11 cellular contexts compared by ENCODE assay signal in the genomic region with DNA sequence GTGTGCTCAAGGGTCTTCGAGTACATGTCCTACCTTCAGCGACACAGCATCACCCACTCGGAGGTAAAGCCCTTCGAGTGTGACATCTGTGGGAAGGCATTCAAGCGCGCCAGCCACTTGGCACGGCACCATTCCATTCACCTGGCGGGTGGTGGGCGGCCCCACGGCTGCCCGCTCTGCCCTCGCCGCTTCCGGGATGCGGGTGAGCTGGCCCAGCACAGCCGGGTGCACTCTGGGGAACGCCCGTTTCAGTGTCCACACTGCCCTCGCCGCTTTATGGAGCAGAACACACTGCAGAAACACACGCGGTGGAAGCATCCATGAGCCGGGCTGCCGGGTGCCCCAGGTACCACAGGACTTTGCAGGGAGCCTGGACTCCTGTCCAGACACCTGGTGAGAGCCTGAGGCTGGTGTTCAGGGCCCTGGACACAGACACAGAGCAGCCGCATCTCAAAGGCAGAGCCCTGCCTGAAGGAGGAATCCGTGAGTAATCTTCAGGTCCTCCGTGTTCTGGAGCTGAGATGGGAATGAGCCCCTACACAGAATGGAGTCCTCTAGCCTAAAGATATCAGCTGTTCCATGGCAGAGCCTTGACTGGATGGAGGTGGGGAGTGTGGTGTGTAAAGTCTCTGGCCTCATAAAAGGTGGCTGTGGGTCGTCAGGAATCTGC. TPM values are rescaled to one million over a fixed set of nuclear protein-coding genes. Genes with fewer than 3 reads are reported as not detected.
DNase-seq lines count a peak whose midpoint lies in the region; ATAC-seq, FAIRE-seq and TF ChIP-seq lines count a peak whose summit lies in the region.
"Had no signal": no experiment of that assay in that cellular context is flagged by ENCODE, and none has a peak within 500 bp of the region (broad histone marks: within the 10 kb centered on the region; RNA-seq: fewer than 3 reads in every experiment).

No MANE protein-coding gene starts in this region.

- no peak overlapping the region for H2AFZ ChIP-seq in HCT116 (ENCODE audit: low read depth, low read length, poor library complexity, severe bottlenecking)
- no peak overlapping the region for H2AFZ ChIP-seq in HepG2 (ENCODE audit: low read length)

- TSS peak; percentile 46 for BruUV-seq in HCT116 (replicated peaks; lab: Mats Ljungman, UMichigan)
- TSS peak; percentile 67 for BruUV-seq in HepG2 (replicated peaks; lab: Mats Ljungman, UMichigan)

- H3K9ac ChIP-seq in HCT116 (ENCODE audit: low read length) (peak overlapping the region; percentile 99), HepG2 (ENCODE audit: insufficient read depth, low read depth, low read length) (peak overlapping the region; percentile 84)

- H3K4me1 Mint-ChIP-seq in activated T-helper 2 cell treated with anti-CD3 and anti-CD28 coated beads, Interferon-gamma antibody, Interleukin-2, Interleukin-4, amounts not matched to agents 10 μg/mL and 5 μg/mL and 100 μg/mL, durations not matched to agents 14 hours and 24 hours and 36 hours (ENCODE audit: low read depth), result peaks cover 39% of the 10 kb centered on the region

- no peak for TF ChIP-seq POLR2A in HCT116 (IDR thresholded peaks at IDR 0.05; ENCODE audit: borderline replicate concordance, extremely low read depth, insufficient read depth, insufficient read length)
- no peak for TF ChIP-seq POLR2A in HepG2 (IDR thresholded peaks at IDR 0.05; ENCODE audit: insufficient read depth in 1 of 2, low read depth in 2 of 2, low read length in 2 of 2)
- TF ChIP-seq POLR2A in lower leg skin (IDR thresholded peaks at IDR 0.05), result no peak

- peak overlapping the region; percentile 96 for H3K27ac ChIP-seq in HCT116 (ENCODE audit: low read depth, low read length)
- H3K27ac ChIP-seq in HepG2 (ENCODE audit: extremely low read length, insufficient read depth, low read length), result no peak overlapping the region

- TF ChIP-seq CTCF in AG10803 (conservative IDR thresholded peaks at IDR 0.05; ENCODE audit: low read length), result no peak
- no peak for TF ChIP-seq CTCF in HCT116 (IDR thresholded peaks at IDR 0.05 in 2 of 3, conservative IDR thresholded peaks at IDR 0.05 in 1 of 3; ENCODE audit: borderline replicate concordance in 1 of 3, insufficient read depth in 1 of 3, low read depth in 2 of 3, low read length in 2 of 3)
- TF ChIP-seq CTCF in HepG2 (CRISPR knock-in tag; IDR thresholded peaks at IDR 0.05), result no peak
- TF ChIP-seq CTCF in lower leg skin (IDR thresholded peaks at IDR 0.05), result no peak

- TF ChIP-seq EP300 in HepG2 (IDR thresholded peaks at IDR 0.05; ENCODE audit: low read depth in 2 of 2, low read length in 2 of 2) (no peak), HepG2 (CRISPR knock-in tag; IDR thresholded peaks at IDR 0.05; ENCODE audit: borderline replicate concordance) (no peak)

- H3K4me3 Mint-ChIP-seq in activated T-helper 2 cell treated with anti-CD3 and anti-CD28 coated beads, Interferon-gamma antibody, Interleukin-2, Interleukin-4, amounts not matched to agents 10 μg/mL and 5 μg/mL and 100 μg/mL, durations not matched to agents 14 hours and 24 hours and 36 hours (ENCODE audit: low read depth), result peak overlapping the region; percentile 92

- H3K9me3 ChIP-seq in HCT116 (ENCODE audit: control insufficient read depth in 1 of 2, insufficient read depth in 1 of 2, low read depth in 1 of 2, low read length in 2 of 2) (no peaks in the 10 kb centered on the region), HepG2 (ENCODE audit: low read length) (no peaks in the 10 kb centered on the region)

- H3K27me3 ChIP-seq in HCT116 (ENCODE audit: insufficient read depth, low read length) (no peaks in the 10 kb centered on the region), HepG2 (ENCODE audit: control insufficient read depth in 1 of 2, insufficient read depth in 2 of 2, low read length in 2 of 2) (no peaks in the 10 kb centered on the region; a peak in 1 of 5 replicates)

- no peak for FAIRE-seq in HepG2 (lab: Jason Lieb, UNC)

- POLR2A ChIA-PET in HCT116 (lab: Charles Lee), result interaction anchor here (1.4 kb wide), 1 partner anchor 10 kb away, joined by 3 read pairs; a partner anchor contains a TSS
- POLR2A ChIA-PET in HepG2 (lab: Yijun Ruan, JAX), result interaction anchor here (2.4 kb wide), 1 partner anchor 10 kb away, joined by 10 read pairs; a partner anchor contains a TSS

- H3K4me3 ChIP-seq in AG10803 (ENCODE audit: low read length) (peak overlapping the region; percentile 70), HCT116 (replicated peaks in 1 of 2; ENCODE audit: low read depth in 1 of 2, low read length in 2 of 2) (peak overlapping the region; percentile 94 to 97), HepG2 (replicated peaks in 1 of 3; ENCODE audit: insufficient read depth in 1 of 3, low read depth in 2 of 3, low read length in 3 of 3) (peak overlapping the region; percentile 92 to 96 (median 92); a peak in 5 of 6 replicates), lower leg skin (ENCODE audit: low read depth, poor library complexity, severe bottlenecking) (no peak overlapping the region)

- peaks cover 52% of the 10 kb centered on the region for H3K36me3 Mint-ChIP-seq in activated T-helper 2 cell treated with anti-CD3 and anti-CD28 coated beads, Interferon-gamma antibody, Interleukin-2, Interleukin-4, amounts not matched to agents 10 μg/mL and 5 μg/mL and 100 μg/mL, durations not matched to agents 14 hours and 24 hours and 36 hours (ENCODE audit: low read depth)

- TF ChIP-seq RAD21 in HCT116 (IDR thresholded peaks at IDR 0.05; ENCODE audit: low read depth) (no peak), HepG2 (CRISPR knock-in tag; IDR thresholded peaks at IDR 0.05) (no peak)

- H3K4me2 ChIP-seq in HCT116 (ENCODE audit: low read length), result peak overlapping the region; percentile 75
- peak overlapping the region; percentile 84 for H3K4me2 ChIP-seq in HepG2 (ENCODE audit: low read depth, low read length)

- CTCF ChIA-PET in HCT116 (lab: Charles Lee), result interaction anchor here (0.6 kb wide), 1 partner anchor 8 kb away, joined by 3 read pairs; no protein-coding TSS in a partner anchor
- CTCF ChIA-PET in HepG2 (lab: Yijun Ruan, JAX; ENCODE audit: low intra/inter-chr PET ratio, low total read pairs), result interaction anchor here (1.1 kb wide), 1 partner anchor 9 kb away, joined by 3 read pairs; no protein-coding TSS in a partner anchor

- no peaks in the 10 kb centered on the region for H3K9me3 Mint-ChIP-seq in activated T-helper 2 cell treated with anti-CD3 and anti-CD28 coated beads, Interferon-gamma antibody, Interleukin-2, Interleukin-4, amounts not matched to agents 10 μg/mL and 5 μg/mL and 100 μg/mL, durations not matched to agents 14 hours and 24 hours and 36 hours

- intact Hi-C loops in HCT116 (cut with micrococcal nuclease) (no loop called here), HepG2 (cut with micrococcal nuclease; ENCODE audit: unreplicated experiment) (no loop called here), lower leg skin (cut with DNase I; ENCODE audit: low total_unique reads) (loop anchor here (5.0 kb wide), 1 partner anchor 238 kb away; a partner anchor contains a TSS)
- intact Hi-C loops in activated T-helper 2 cell treated with anti-CD3 and anti-CD28 coated beads, Interferon-gamma antibody, Interleukin-2, Interleukin-4, amounts not matched to agents 10 μg/mL and 5 μg/mL and 100 μg/mL, durations not matched to agents 14 hours and 24 hours and 36 hours (cut with micrococcal nuclease), result loop anchor here (5.0 to 10.0 kb wide), 3 partner anchors 32 to 390 kb away; a partner anchor contains a TSS

- ATAC-seq in HCT116 (no peak), HepG2 (no peak), esophagus mucosa (no peak)

- DNase-seq in AG10803 (ENCODE audit: low read depth), result no peak
- DNase-seq in HCT116 (ENCODE audit: low read depth, low spot score), result no peak
- no peak for DNase-seq in activated T-helper 2 cell treated with anti-CD3 and anti-CD28 coated beads, Interferon-gamma antibody, Interleukin-2, Interleukin-4, amounts not matched to agents 10 μg/mL and 5 μg/mL and 100 μg/mL, durations not matched to agents 14 hours and 24 hours and 36 hours (ENCODE audit: low spot score)
- DNase-seq in HepG2 (ENCODE audit: low spot score), result no peak
- DNase-seq in 8988T, result no peak
- no peak for DNase-seq in NCI-H1694 treated with DMSO at 0.1 percent for 48 hours (lab: John Stamatoyannopoulos, UW)
- DNase-seq in lower leg skin (ENCODE audit: low spot score in 2 of 2), result no peak
- DNase-seq: cortex of kidney, midbrain, NCI-H1092 treated with DMSO at 0.1 percent for 48 hours had no signal

- no peaks in the 10 kb centered on the region for H3K9me2 ChIP-seq in HCT116 (ENCODE audit: insufficient read depth)

- peak overlapping the region; percentile 92 for H3K27ac Mint-ChIP-seq in activated T-helper 2 cell treated with anti-CD3 and anti-CD28 coated beads, Interferon-gamma antibody, Interleukin-2, Interleukin-4, amounts not matched to agents 10 μg/mL and 5 μg/mL and 100 μg/mL, durations not matched to agents 14 hours and 24 hours and 36 hours

- H3K79me2 ChIP-seq in HCT116 (ENCODE audit: insufficient read depth, low read length), result peaks cover 48% of the 10 kb centered on the region
- H3K79me2 ChIP-seq in HepG2 (ENCODE audit: insufficient read depth, low read length), result peaks cover 41% of the 10 kb centered on the region

- H3K36me3 ChIP-seq in HCT116 (ENCODE audit: control insufficient read depth in 1 of 2, insufficient read depth in 2 of 2, low read length in 2 of 2) (peaks cover 10 to 12% of the 10 kb centered on the region in 2 experiments; a peak in 3 of 4 replicates), HepG2 (replicated peaks in 1 of 2; ENCODE audit: control insufficient read depth in 1 of 2, insufficient read depth in 2 of 2, low read length in 2 of 2) (peaks cover 0 to 10% of the 10 kb centered on the region in 2 experiments; a peak in 2 of 5 replicates)

- in situ Hi-C loops in HepG2 (cut with HindIII; ENCODE audit: extremely low pct_ligation_motif_present, low pct_unique_long_range_greater_than_20kb), result no loop called here

- H4K20me1 ChIP-seq in HCT116 (ENCODE audit: insufficient read depth), result no peaks in the 10 kb centered on the region
- no peaks in the 10 kb centered on the region for H4K20me1 ChIP-seq in HepG2 (ENCODE audit: insufficient read depth, low read length)

- RAD21 ChIA-PET in HCT116 (lab: Charles Lee; ENCODE audit: low non-redundant PET in 1 of 2, low total read pairs in 2 of 2, uncharacterized antibody in 2 of 2, unreplicated experiment in 2 of 2), result no interaction called here

- H3K27me3 Mint-ChIP-seq in activated T-helper 2 cell treated with anti-CD3 and anti-CD28 coated beads, Interferon-gamma antibody, Interleukin-2, Interleukin-4, amounts not matched to agents 10 μg/mL and 5 μg/mL and 100 μg/mL, durations not matched to agents 14 hours and 24 hours and 36 hours (ENCODE audit: low read depth), result no peaks in the 10 kb centered on the region

- WGBS in HepG2 (ENCODE audit: low lambda C conversion rate), result 95% methylated on average over 19 of the region's 28 CpGs
- 82 to 86% methylated on average over 28 of the region's 28 CpGs for WGBS in lower leg skin, 2 donors

- H3K4me1 ChIP-seq in HCT116 (ENCODE audit: control insufficient read depth in 1 of 2, insufficient read depth in 2 of 2, low read length in 2 of 2), result peaks cover 10 to 34% of the 10 kb centered on the region in 2 experiments; a peak in 3 of 4 replicates
- peaks cover 57% of the 10 kb centered on the region for H3K4me1 ChIP-seq in HepG2 (ENCODE audit: insufficient read depth, low read length)

RNA-seq across cellular contexts. Expression of a gene that starts 1.5 kb away (rescaled TPM):
- 44.4 TPM for total RNA-seq in HCT116 (2021; ENCODE audit: unreplicated experiment)
- 47.8 and 48.2 TPM in 2 replicates for polyA plus RNA-seq in HCT116 (2012)
- total RNA-seq in activated T-helper 2 cell treated with anti-CD3 and anti-CD28 coated beads, Interferon-gamma antibody, Interleukin-2, Interleukin-4, amounts not matched to agents 10 μg/mL and 5 μg/mL and 100 μg/mL, durations not matched to agents 14 hours and 24 hours and 36 hours, result 26.6 and 27.0 TPM in 2 replicates
- total RNA-seq in HepG2 (2016; rRNA removed; fragmentation: Illumina TruSeq; extraction: Trizol), result 18.4 and 19.6 TPM in 2 replicates
- 34.0 and 35.7 TPM in 2 replicates for total RNA-seq in HepG2 (2016; cell fraction: cytosol; rRNA removed; fragmentation: Illumina TruSeq; extraction: Trizol; ENCODE audit: low read depth)
- total RNA-seq in HepG2 (2016; cell fraction: insoluble cytoplasmic fraction; rRNA removed; fragmentation: Illumina TruSeq; extraction: Trizol), result 17.7 and 20.9 TPM in 2 replicates
- total RNA-seq in HepG2 (2016; cell fraction: membrane; rRNA removed; fragmentation: Illumina TruSeq; extraction: Trizol), result 38.4 and 42.1 TPM in 2 replicates
- 10.8 and 12.4 TPM in 2 replicates for total RNA-seq in HepG2 (2016; cell fraction: nucleus; rRNA removed; fragmentation: Illumina TruSeq; extraction: Trizol)
- 49.5 and 52.6 TPM in 2 replicates for polyA plus RNA-seq in HepG2 (2011; rRNA removed)
- 38.8 and 63.7 TPM in 2 replicates for polyA plus RNA-seq in HepG2 (2011; cell fraction: cytosol; rRNA removed)
- 31.7 and 33.0 TPM in 2 replicates for polyA plus RNA-seq in HepG2 (2011; cell fraction: nucleus; rRNA removed)
- polyA plus RNA-seq in HepG2 (2012), result 36.3 and 55.4 TPM in 2 replicates
- polyA plus RNA-seq in HepG2 (2016; cell fraction: cytosol; fragmentation: Illumina TruSeq; extraction: Trizol; ENCODE audit: low read depth), result 26.5 and 29.6 TPM in 2 replicates
- 17.0 and 19.4 TPM in 2 replicates for polyA plus RNA-seq in HepG2 (2016; cell fraction: insoluble cytoplasmic fraction; fragmentation: Illumina TruSeq; extraction: Trizol; ENCODE audit: low read depth)
- polyA plus RNA-seq in HepG2 (2016; cell fraction: membrane; fragmentation: Illumina TruSeq; extraction: Trizol; ENCODE audit: low read depth), result 31.3 and 37.7 TPM in 2 replicates
- polyA plus RNA-seq in HepG2 (2016; cell fraction: nucleus; fragmentation: Illumina TruSeq; extraction: Trizol; ENCODE audit: insufficient read depth, low read depth), result 21.8 and 23.7 TPM in 2 replicates
- 18.8 and 71.6 TPM in 2 replicates for polyA minus RNA-seq in HepG2 (2011; rRNA and poly(A)+ RNA removed; ENCODE audit: low replicate concordance)
- polyA minus RNA-seq in HepG2 (2011; cell fraction: cytosol; rRNA and poly(A)+ RNA removed), result 32.7 and 49.8 TPM in 2 replicates
- 8.4 and 9.6 TPM in 2 replicates for polyA minus RNA-seq in HepG2 (2011; cell fraction: nucleus; rRNA and poly(A)+ RNA removed)
- total RNA-seq in esophagus mucosa, result 21.7 TPM
- total RNA-seq in lower leg skin, result 10 to 100 TPM; 20.1 to 27.3 (median 22.8) TPM

RNA-seq across cellular contexts. Expression of a gene that starts 3.0 kb away (rescaled TPM):
- total RNA-seq in HCT116 (2021; ENCODE audit: unreplicated experiment) (1.0 TPM), HepG2 (2016; rRNA removed; fragmentation: Illumina TruSeq; extraction: Trizol) (7.0 and 8.8 TPM in 2 replicates), esophagus mucosa (4.7 TPM), lower leg skin (10 to 100 TPM in 1 of 4 donors, 1 to 10 TPM in 3; 7.9 to 10.4 (median 8.5) TPM)
- polyA plus RNA-seq in HCT116 (2012), result 0.56 and 0.70 TPM in 2 replicates
- 7.2 and 8.1 TPM in 2 replicates for total RNA-seq in activated T-helper 2 cell treated with anti-CD3 and anti-CD28 coated beads, Interferon-gamma antibody, Interleukin-2, Interleukin-4, amounts not matched to agents 10 μg/mL and 5 μg/mL and 100 μg/mL, durations not matched to agents 14 hours and 24 hours and 36 hours
- total RNA-seq in HepG2 (2016; cell fraction: cytosol; rRNA removed; fragmentation: Illumina TruSeq; extraction: Trizol; ENCODE audit: low read depth), result 10.8 and 12.3 TPM in 2 replicates
- 4.5 and 9.6 TPM in 2 replicates for total RNA-seq in HepG2 (2016; cell fraction: insoluble cytoplasmic fraction; rRNA removed; fragmentation: Illumina TruSeq; extraction: Trizol)
- total RNA-seq in HepG2 (2016; cell fraction: membrane; rRNA removed; fragmentation: Illumina TruSeq; extraction: Trizol), result 15.2 and 19.5 TPM in 2 replicates
- total RNA-seq in HepG2 (2016; cell fraction: nucleus; rRNA removed; fragmentation: Illumina TruSeq; extraction: Trizol), result 4.3 and 4.4 TPM in 2 replicates
- 4.7 and 6.2 TPM in 2 replicates for polyA plus RNA-seq in HepG2 (2011; rRNA removed)
- polyA plus RNA-seq in HepG2 (2011; cell fraction: cytosol; rRNA removed), result 3.2 and 6.1 TPM in 2 replicates
- polyA plus RNA-seq in HepG2 (2011; cell fraction: nucleus; rRNA removed), result 12.9 and 13.3 TPM in 2 replicates
- polyA plus RNA-seq in HepG2 (2012), result 4.6 and 4.9 TPM in 2 replicates
- polyA plus RNA-seq in HepG2 (2016; cell fraction: cytosol; fragmentation: Illumina TruSeq; extraction: Trizol; ENCODE audit: low read depth), result 17.8 and 22.3 TPM in 2 replicates
- 10.6 and 16.4 TPM in 2 replicates for polyA plus RNA-seq in HepG2 (2016; cell fraction: insoluble cytoplasmic fraction; fragmentation: Illumina TruSeq; extraction: Trizol; ENCODE audit: low read depth)
- polyA plus RNA-seq in HepG2 (2016; cell fraction: membrane; fragmentation: Illumina TruSeq; extraction: Trizol; ENCODE audit: low read depth), result 23.8 and 25.2 TPM in 2 replicates
- 20.2 and 22.7 TPM in 2 replicates for polyA plus RNA-seq in HepG2 (2016; cell fraction: nucleus; fragmentation: Illumina TruSeq; extraction: Trizol; ENCODE audit: insufficient read depth, low read depth)
- polyA minus RNA-seq in HepG2 (2011; rRNA and poly(A)+ RNA removed; ENCODE audit: low replicate concordance), result 4.4 and 6.2 TPM in 2 replicates
- polyA minus RNA-seq in HepG2 (2011; cell fraction: cytosol; rRNA and poly(A)+ RNA removed), result 1.8 and 3.4 TPM in 2 replicates
- 2.2 and 3.9 TPM in 2 replicates for polyA minus RNA-seq in HepG2 (2011; cell fraction: nucleus; rRNA and poly(A)+ RNA removed)

RNA-seq across cellular contexts. Expression of a gene that starts 4.2 kb away (rescaled TPM):
- 36.7 TPM for total RNA-seq in HCT116 (2021; ENCODE audit: unreplicated experiment)
- 37.1 and 47.1 TPM in 2 replicates for polyA plus RNA-seq in HCT116 (2012)
- total RNA-seq in activated T-helper 2 cell treated with anti-CD3 and anti-CD28 coated beads, Interferon-gamma antibody, Interleukin-2, Interleukin-4, amounts not matched to agents 10 μg/mL and 5 μg/mL and 100 μg/mL, durations not matched to agents 14 hours and 24 hours and 36 hours, result 32.1 and 33.3 TPM in 2 replicates
- total RNA-seq in HepG2 (2016; rRNA removed; fragmentation: Illumina TruSeq; extraction: Trizol), result 3.0 and 4.4 TPM in 2 replicates
- 4.9 and 7.2 TPM in 2 replicates for total RNA-seq in HepG2 (2016; cell fraction: cytosol; rRNA removed; fragmentation: Illumina TruSeq; extraction: Trizol; ENCODE audit: low read depth)
- total RNA-seq in HepG2 (2016; cell fraction: insoluble cytoplasmic fraction; rRNA removed; fragmentation: Illumina TruSeq; extraction: Trizol), result 1.4 and 3.8 TPM in 2 replicates
- 6.2 and 8.6 TPM in 2 replicates for total RNA-seq in HepG2 (2016; cell fraction: membrane; rRNA removed; fragmentation: Illumina TruSeq; extraction: Trizol)
- 3.4 and 4.3 TPM in 2 replicates for total RNA-seq in HepG2 (2016; cell fraction: nucleus; rRNA removed; fragmentation: Illumina TruSeq; extraction: Trizol)
- 6.0 and 7.0 TPM in 2 replicates for polyA plus RNA-seq in HepG2 (2011; rRNA removed)
- polyA plus RNA-seq in HepG2 (2011; cell fraction: cytosol; rRNA removed), result 4.7 and 7.3 TPM in 2 replicates
- 27.6 and 35.1 TPM in 2 replicates for polyA plus RNA-seq in HepG2 (2011; cell fraction: nucleus; rRNA removed)
- polyA plus RNA-seq in HepG2 (2012), result 18.9 and 26.2 TPM in 2 replicates
- 32.0 and 36.6 TPM in 2 replicates for polyA plus RNA-seq in HepG2 (2016; cell fraction: cytosol; fragmentation: Illumina TruSeq; extraction: Trizol; ENCODE audit: low read depth)
- 11.3 and 16.8 TPM in 2 replicates for polyA plus RNA-seq in HepG2 (2016; cell fraction: insoluble cytoplasmic fraction; fragmentation: Illumina TruSeq; extraction: Trizol; ENCODE audit: low read depth)
- polyA plus RNA-seq in HepG2 (2016; cell fraction: membrane; fragmentation: Illumina TruSeq; extraction: Trizol; ENCODE audit: low read depth), result 30.4 and 35.3 TPM in 2 replicates
- 20.0 and 25.7 TPM in 2 replicates for polyA plus RNA-seq in HepG2 (2016; cell fraction: nucleus; fragmentation: Illumina TruSeq; extraction: Trizol; ENCODE audit: insufficient read depth, low read depth)
- 7.9 and 9.8 TPM in 2 replicates for polyA minus RNA-seq in HepG2 (2011; rRNA and poly(A)+ RNA removed; ENCODE audit: low replicate concordance)
- 8.1 and 9.1 TPM in 2 replicates for polyA minus RNA-seq in HepG2 (2011; cell fraction: cytosol; rRNA and poly(A)+ RNA removed)
- polyA minus RNA-seq in HepG2 (2011; cell fraction: nucleus; rRNA and poly(A)+ RNA removed), result 7.1 and 8.8 TPM in 2 replicates
- total RNA-seq in esophagus mucosa, result 13.5 TPM
- 10 to 100 TPM; 14.1 to 38.0 (median 22.9) TPM for total RNA-seq in lower leg skin

RNA-seq across cellular contexts. Expression of a gene that starts 9.9 kb away (rescaled TPM):
- total RNA-seq in HCT116 (2021; ENCODE audit: unreplicated experiment) (259 TPM), HepG2 (2016; rRNA removed; fragmentation: Illumina TruSeq; extraction: Trizol) (124 and 127 TPM in 2 replicates), esophagus mucosa (108 TPM), lower leg skin (100 to 1,000 TPM in 3 of 4 donors, 10 to 100 TPM in 1; 78.8 to 149 (median 106) TPM)
- polyA plus RNA-seq in HCT116 (2012), result 199 and 201 TPM in 2 replicates
- total RNA-seq in activated T-helper 2 cell treated with anti-CD3 and anti-CD28 coated beads, Interferon-gamma antibody, Interleukin-2, Interleukin-4, amounts not matched to agents 10 μg/mL and 5 μg/mL and 100 μg/mL, durations not matched to agents 14 hours and 24 hours and 36 hours, result 344 and 351 TPM in 2 replicates
- 22.0 and 23.9 TPM in 2 replicates for total RNA-seq in HepG2 (2016; cell fraction: cytosol; rRNA removed; fragmentation: Illumina TruSeq; extraction: Trizol; ENCODE audit: low read depth)
- total RNA-seq in HepG2 (2016; cell fraction: insoluble cytoplasmic fraction; rRNA removed; fragmentation: Illumina TruSeq; extraction: Trizol), result 117 and 129 TPM in 2 replicates
- total RNA-seq in HepG2 (2016; cell fraction: membrane; rRNA removed; fragmentation: Illumina TruSeq; extraction: Trizol), result 34.1 and 39.9 TPM in 2 replicates
- total RNA-seq in HepG2 (2016; cell fraction: nucleus; rRNA removed; fragmentation: Illumina TruSeq; extraction: Trizol), result 67.4 and 78.0 TPM in 2 replicates
- 84.3 and 116 TPM in 2 replicates for polyA plus RNA-seq in HepG2 (2011; rRNA removed)
- polyA plus RNA-seq in HepG2 (2011; cell fraction: cytosol; rRNA removed), result 64.9 and 87.3 TPM in 2 replicates
- 388 and 484 TPM in 2 replicates for polyA plus RNA-seq in HepG2 (2011; cell fraction: nucleus; rRNA removed)
- 86.8 and 111 TPM in 2 replicates for polyA plus RNA-seq in HepG2 (2012)
- polyA plus RNA-seq in HepG2 (2016; cell fraction: cytosol; fragmentation: Illumina TruSeq; extraction: Trizol; ENCODE audit: low read depth), result 10.3 TPM in 2 replicates
- 146 and 162 TPM in 2 replicates for polyA plus RNA-seq in HepG2 (2016; cell fraction: insoluble cytoplasmic fraction; fragmentation: Illumina TruSeq; extraction: Trizol; ENCODE audit: low read depth)
- polyA plus RNA-seq in HepG2 (2016; cell fraction: membrane; fragmentation: Illumina TruSeq; extraction: Trizol; ENCODE audit: low read depth), result 21.2 and 21.5 TPM in 2 replicates
- 178 and 182 TPM in 2 replicates for polyA plus RNA-seq in HepG2 (2016; cell fraction: nucleus; fragmentation: Illumina TruSeq; extraction: Trizol; ENCODE audit: insufficient read depth, low read depth)
- 124 and 144 TPM in 2 replicates for polyA minus RNA-seq in HepG2 (2011; rRNA and poly(A)+ RNA removed; ENCODE audit: low replicate concordance)
- 41.7 and 55.9 TPM in 2 replicates for polyA minus RNA-seq in HepG2 (2011; cell fraction: cytosol; rRNA and poly(A)+ RNA removed)
- 60.4 and 76.0 TPM in 2 replicates for polyA minus RNA-seq in HepG2 (2011; cell fraction: nucleus; rRNA and poly(A)+ RNA removed)

RNA-seq across cellular contexts. Expression of a gene that starts 20.6 kb away (rescaled TPM):
- 5.3 TPM for total RNA-seq in HCT116 (2021; ENCODE audit: unreplicated experiment)
- polyA plus RNA-seq in HCT116 (2012), result 7.5 and 8.0 TPM in 2 replicates
- total RNA-seq in activated T-helper 2 cell treated with anti-CD3 and anti-CD28 coated beads, Interferon-gamma antibody, Interleukin-2, Interleukin-4, amounts not matched to agents 10 μg/mL and 5 μg/mL and 100 μg/mL, durations not matched to agents 14 hours and 24 hours and 36 hours, result 4.3 and 4.9 TPM in 2 replicates
- total RNA-seq in HepG2 (2016; rRNA removed; fragmentation: Illumina TruSeq; extraction: Trizol), result 4.0 and 4.2 TPM in 2 replicates
- total RNA-seq in HepG2 (2016; cell fraction: cytosol; rRNA removed; fragmentation: Illumina TruSeq; extraction: Trizol; ENCODE audit: low read depth), result 1.1 and 1.3 TPM in 2 replicates
- total RNA-seq in HepG2 (2016; cell fraction: insoluble cytoplasmic fraction; rRNA removed; fragmentation: Illumina TruSeq; extraction: Trizol), result 3.2 and 4.6 TPM in 2 replicates
- total RNA-seq in HepG2 (2016; cell fraction: membrane; rRNA removed; fragmentation: Illumina TruSeq; extraction: Trizol), result 3.3 and 3.7 TPM in 2 replicates
- 1.9 and 2.1 TPM in 2 replicates for total RNA-seq in HepG2 (2016; cell fraction: nucleus; rRNA removed; fragmentation: Illumina TruSeq; extraction: Trizol)
- polyA plus RNA-seq in HepG2 (2011; rRNA removed), result 4.1 and 5.1 TPM in 2 replicates
- 2.9 and 3.0 TPM in 2 replicates for polyA plus RNA-seq in HepG2 (2011; cell fraction: cytosol; rRNA removed)
- polyA plus RNA-seq in HepG2 (2011; cell fraction: nucleus; rRNA removed), result 9.8 and 12.0 TPM in 2 replicates
- 4.6 and 5.3 TPM in 2 replicates for polyA plus RNA-seq in HepG2 (2012)
- 1.1 and 1.2 TPM in 2 replicates for polyA plus RNA-seq in HepG2 (2016; cell fraction: cytosol; fragmentation: Illumina TruSeq; extraction: Trizol; ENCODE audit: low read depth)
- 4.7 and 4.8 TPM in 2 replicates for polyA plus RNA-seq in HepG2 (2016; cell fraction: insoluble cytoplasmic fraction; fragmentation: Illumina TruSeq; extraction: Trizol; ENCODE audit: low read depth)
- polyA plus RNA-seq in HepG2 (2016; cell fraction: membrane; fragmentation: Illumina TruSeq; extraction: Trizol; ENCODE audit: low read depth), result 1.6 and 1.9 TPM in 2 replicates
- 4.1 and 5.8 TPM in 2 replicates for polyA plus RNA-seq in HepG2 (2016; cell fraction: nucleus; fragmentation: Illumina TruSeq; extraction: Trizol; ENCODE audit: insufficient read depth, low read depth)
- polyA minus RNA-seq in HepG2 (2011; rRNA and poly(A)+ RNA removed; ENCODE audit: low replicate concordance), result 2.9 and 8.2 TPM in 2 replicates
- polyA minus RNA-seq in HepG2 (2011; cell fraction: cytosol; rRNA and poly(A)+ RNA removed), result 1.7 and 2.9 TPM in 2 replicates
- polyA minus RNA-seq in HepG2 (2011; cell fraction: nucleus; rRNA and poly(A)+ RNA removed), result 4.8 and 5.4 TPM in 2 replicates
- 3.8 TPM for total RNA-seq in esophagus mucosa
- total RNA-seq in lower leg skin, result 10 to 100 TPM in 2 of 4 donors, 1 to 10 TPM in 2; 5.7 to 10.3 (median 8.3) TPM

Comparison
In these comparisons a context has a peak if more than half of its experiments do, and no peak if none do; other contexts are left out.
1. intact Hi-C loops: an anchor here in activated T-helper 2 cell treated with anti-CD3 and anti-CD28 coated beads, Interferon-gamma antibody, Interleukin-2, Interleukin-4, amounts not matched to agents 10 μg/mL and 5 μg/mL and 100 μg/mL, durations not matched to agents 14 hours and 24 hours and 36 hours (5.0 to 10.0 kb wide) and lower leg skin (5.0 kb wide); none called in HCT116 and HepG2.